10 cellular contexts compared by ENCODE assay signal in genomic region chr2:39780825-39781600, GRCh38. TPM values are rescaled to one million over a fixed set of nuclear protein-coding genes. Genes with fewer than 3 reads are reported as not detected.
DNase-seq lines count a peak whose midpoint lies in the region; ATAC-seq, FAIRE-seq and TF ChIP-seq lines count a peak whose summit lies in the region.
"Had no signal": no experiment of that assay in that cellular context is flagged by ENCODE, and none has a peak within 500 bp of the region (broad histone marks: within the 10 kb centered on the region; RNA-seq: fewer than 3 reads in every experiment).

No MANE protein-coding gene starts in this region.

- H3K4me3 ChIP-seq in A549 = no peak overlapping the region
- no peak overlapping the region for H3K4me3 ChIP-seq in A673 (ENCODE audit: low read depth, low read length, poor library complexity, severe bottlenecking)
- H3K4me3 ChIP-seq: colonic mucosa, mucosa of descending colon had no signal

- peaks cover 40% of the 10 kb centered on the region for H3K4me1 Mint-ChIP-seq in activated T-helper 1 cell treated with anti-CD3 and anti-CD28 coated beads, Interleukin-12 subunit alpha, Interleukin-12 subunit beta, Interleukin-2, Interleukin-4 antibody, amounts not matched to agents 30 ng/mL and 10 ng/mL and 1 ng/mL, durations not matched to agents 14 hours and 24 hours and 36 hours (ENCODE audit: low read depth)

- H3K36me3 Mint-ChIP-seq in activated T-helper 1 cell treated with anti-CD3 and anti-CD28 coated beads, Interleukin-12 subunit alpha, Interleukin-12 subunit beta, Interleukin-2, Interleukin-4 antibody, amounts not matched to agents 30 ng/mL and 10 ng/mL and 1 ng/mL, durations not matched to agents 14 hours and 24 hours and 36 hours (ENCODE audit: low read depth) = peaks cover 19% of the 10 kb centered on the region

- TF ChIP-seq CTCF in A549 (IDR thresholded peaks at IDR 0.05) (no peak), A673 (conservative IDR thresholded peaks at IDR 0.05; ENCODE audit: low read depth, low read length) (no peak)

- H3K9me3 Mint-ChIP-seq in activated T-helper 1 cell treated with anti-CD3 and anti-CD28 coated beads, Interleukin-12 subunit alpha, Interleukin-12 subunit beta, Interleukin-2, Interleukin-4 antibody, amounts not matched to agents 30 ng/mL and 10 ng/mL and 1 ng/mL, durations not matched to agents 14 hours and 24 hours and 36 hours = no peaks in the 10 kb centered on the region

- FAIRE-seq in A549 (lab: Jason Lieb, UNC) = no peak

- peaks cover 5% of the 10 kb centered on the region for H3K27me3 Mint-ChIP-seq in activated T-helper 1 cell treated with anti-CD3 and anti-CD28 coated beads, Interleukin-12 subunit alpha, Interleukin-12 subunit beta, Interleukin-2, Interleukin-4 antibody, amounts not matched to agents 30 ng/mL and 10 ng/mL and 1 ng/mL, durations not matched to agents 14 hours and 24 hours and 36 hours (ENCODE audit: insufficient read depth)

- peaks cover 7% of the 10 kb centered on the region for H3K36me3 ChIP-seq in A673 (ENCODE audit: insufficient read depth, low read length, poor library complexity, severe bottlenecking)
- H3K36me3 ChIP-seq: colonic mucosa had no signal

- H3K9me3 ChIP-seq in A549 (0 out of 3 replicates have a peak, but pooled peaks cover 4% of the 10 kb centered on the region), A673 (ENCODE audit: low read depth, low read length, poor library complexity, severe bottlenecking) (peaks cover 2% of the 10 kb centered on the region)
- H3K9me3 ChIP-seq: colonic mucosa, mucosa of descending colon had no signal

- peak overlapping the region; percentile 72 for H3K4me3 Mint-ChIP-seq in activated T-helper 1 cell treated with anti-CD3 and anti-CD28 coated beads, Interleukin-12 subunit alpha, Interleukin-12 subunit beta, Interleukin-2, Interleukin-4 antibody, amounts not matched to agents 30 ng/mL and 10 ng/mL and 1 ng/mL, durations not matched to agents 14 hours and 24 hours and 36 hours

- H3K4me2 ChIP-seq in A549 = peak overlapping the region; percentile 18; the same call in 1 of the 3 replicates

- DNase-seq in A549 (ENCODE audit: low read depth in 1 of 2, low spot score in 1 of 2) = peak in 1 of 2 experiments; percentile 14
- no peak for DNase-seq in activated T-helper 1 cell treated with anti-CD3 and anti-CD28 coated beads, Interleukin-12 subunit alpha, Interleukin-12 subunit beta, Interleukin-2, Interleukin-4 antibody, amounts not matched to agents 30 ng/mL and 10 ng/mL and 1 ng/mL, durations not matched to agents 14 hours and 24 hours and 36 hours (ENCODE audit: low spot score)
- peak; percentile 36 for DNase-seq in myocyte (ENCODE audit: low read depth)
- DNase-seq in amniotic stem cell (lab: John Stamatoyannopoulos, UW) = no peak
- DNase-seq in A673 (ENCODE audit: low spot score) = no peak
- no peak for DNase-seq in SHP77 treated with DMSO at 0.1 percent for 48 hours (lab: John Stamatoyannopoulos, UW)
- DNase-seq: colonic mucosa, mucosa of descending colon had no signal

- H3K4me1 ChIP-seq in A549 = peaks cover 13% of the 10 kb centered on the region
- no peaks in the 10 kb centered on the region for H3K4me1 ChIP-seq in A673 (ENCODE audit: insufficient read depth, low read length, poor library complexity, severe bottlenecking)

- no peak for TF ChIP-seq POLR2A in A549 (IDR thresholded peaks at IDR 0.05; ENCODE audit: low read length)

- ATAC-seq in A549 (peak; percentile 8 to 27; a peak in 1 of 6 replicates), GM21360 (IDR thresholded peaks at IDR 0.05; ENCODE audit: unreplicated experiment) (peak; percentile 30), HG03571 (IDR thresholded peaks at IDR 0.05; ENCODE audit: unreplicated experiment) (no peak)
- ATAC-seq: mucosa of descending colon had no signal

- WGBS in A549 (ENCODE audit: missing lambda C conversion rate) = 71% methylated on average over 14 of the region's 14 CpGs

- peak overlapping the region; percentile 1 for H3K27ac Mint-ChIP-seq in activated T-helper 1 cell treated with anti-CD3 and anti-CD28 coated beads, Interleukin-12 subunit alpha, Interleukin-12 subunit beta, Interleukin-2, Interleukin-4 antibody, amounts not matched to agents 30 ng/mL and 10 ng/mL and 1 ng/mL, durations not matched to agents 14 hours and 24 hours and 36 hours

- intact Hi-C loops in activated T-helper 1 cell treated with anti-CD3 and anti-CD28 coated beads, Interleukin-12 subunit alpha, Interleukin-12 subunit beta, Interleukin-2, Interleukin-4 antibody, amounts not matched to agents 30 ng/mL and 10 ng/mL and 1 ng/mL, durations not matched to agents 14 hours and 24 hours and 36 hours (cut with micrococcal nuclease) = no loop called here
- intact Hi-C loops in A673 (cut with micrococcal nuclease; ENCODE audit: unreplicated experiment) = no loop called here

- CTCF ChIA-PET in A549 (lab: Yijun Ruan, JAX) (no interaction called here), A673 (lab: Charles Lee) (no interaction called here)

- TF ChIP-seq RAD21 in A549 (conservative IDR thresholded peaks at IDR 0.05 in 1 of 2, IDR thresholded peaks at IDR 0.05 in 1 of 2) = no peak

- no peak for TF ChIP-seq EP300 in A549 (IDR thresholded peaks at IDR 0.05)

- no peaks in the 10 kb centered on the region for H3K27me3 ChIP-seq in A673 (replicated peaks; ENCODE audit: insufficient read depth, low read depth, low read length, poor library complexity)
- H3K27me3 ChIP-seq: colonic mucosa had no signal

- BruUV-seq in A673 (replicated peaks; lab: Mats Ljungman, UMichigan) = no TSS peak

- POLR2A ChIA-PET in A549 (lab: Yijun Ruan, JAX) = no interaction called here
- POLR2A ChIA-PET in A673 (lab: Charles Lee; ENCODE audit: low non-redundant PET) = no interaction called here

- H3K27ac ChIP-seq in A549 (no peak overlapping the region), A673 (ENCODE audit: low read depth, low read length, poor library complexity, severe bottlenecking) (no peak overlapping the region)
- H3K27ac ChIP-seq: colonic mucosa had no signal

TF ChIP-seq in A549, 52 proteins besides CTCF, POLR2A, EP300 and RAD21:
- no peak for TF ChIP-seq HES2 (IDR thresholded peaks at IDR 0.05)
- TF ChIP-seq BHLHE40 (IDR thresholded peaks at IDR 0.05; ENCODE audit: low read depth, low read length) = no peak

RNA-seq across cellular contexts. Expression of gene THUMPD2, which starts 2.0 kb away (rescaled TPM):
- polyA plus RNA-seq in A549 (2011; rRNA removed) (19.9 and 25.3 TPM in 2 replicates), A549 (2017; fragmentation: RNase III; extraction: RNeasy Plus Mini Kit Qiagen cat#74134 plus additional on column Dnase treatment) (13.8 to 15.8 TPM (median 14.8 TPM) in 3 replicates)
- 6.5 and 7.7 TPM in 2 replicates for polyA plus RNA-seq in A549 (2012; cell fraction: cytosol; rRNA removed)
- 5.5 and 9.7 TPM in 2 replicates for polyA plus RNA-seq in A549 (2012; cell fraction: nucleus; rRNA removed)
- 9.2 and 9.8 TPM in 2 replicates for polyA minus RNA-seq in A549 (2011; rRNA and poly(A)+ RNA removed)
- total RNA-seq in activated T-helper 1 cell treated with anti-CD3 and anti-CD28 coated beads, Interleukin-12 subunit alpha, Interleukin-12 subunit beta, Interleukin-2, Interleukin-4 antibody, amounts not matched to agents 30 ng/mL and 10 ng/mL and 1 ng/mL, durations not matched to agents 14 hours and 24 hours and 36 hours = 21.2 and 21.6 TPM in 2 replicates
- total RNA-seq in myocyte (12.0 and 13.3 TPM in 2 replicates), A673 (2021) (14.1 and 14.8 TPM in 2 replicates)
- 10.0 TPM for polyA plus RNA-seq in myocyte (2012)
